Comparison of ENCODE assay signal across 14 cellular contexts in genomic region chr12:53961025-53961761, GRCh38. TPM values are rescaled to one million over a fixed set of nuclear protein-coding genes. Genes with fewer than 3 reads are reported as not detected.
A peak's percentile ranks its signal among the peaks of the same experiment; 100 is the strongest.
DNase-seq lines count a peak whose midpoint lies in the region; ATAC-seq and TF ChIP-seq lines count a peak whose summit lies in the region.
"Had no signal": no experiment of that assay in that cellular context is flagged by ENCODE, and none has a peak within 500 bp of the region (broad histone marks: within the 10 kb centered on the region; RNA-seq: fewer than 3 reads in every experiment).

No MANE protein-coding gene starts in this region.

- peaks cover 8% of the 10 kb centered on the region for H3K4me1 Mint-ChIP-seq in activated naive CD8-positive, alpha-beta T cell treated with anti-CD3 and anti-CD28 coated beads, Interleukin-2, amount 10 ng/mL, durations not matched to agents 7 days and 5 days
- peaks cover 17% of the 10 kb centered on the region for H3K4me1 Mint-ChIP-seq in activated naive CD8-positive, alpha-beta T cell treated with anti-CD3 and anti-CD28 coated beads, Interleukin-2, amount 50 U/mL, for 24 hours
- peaks cover 7% of the 10 kb centered on the region for H3K4me1 Mint-ChIP-seq in type B pancreatic cell (ENCODE audit: unreplicated experiment)

- no peak overlapping the region for H3K27ac ChIP-seq in substantia nigra (ENCODE audit: low read depth, low read length, poor library complexity, severe bottlenecking)
- H3K27ac ChIP-seq: neutrophil, tibial nerve had no signal

- no peak for ATAC-seq in activated naive CD8-positive, alpha-beta T cell treated with anti-CD3 and anti-CD28 coated beads, Interleukin-2, amount 10 ng/mL, durations not matched to agents 7 days and 5 days (ENCODE audit: low read depth)
- ATAC-seq in activated naive CD8-positive, alpha-beta T cell treated with anti-CD3 and anti-CD28 coated beads, Interleukin-2, amount 50 U/mL, for 24 hours = no peak

- TF ChIP-seq CTCF in type B pancreatic cell (conservative IDR thresholded peaks at IDR 0.05) = peak; percentile 46

- no peak overlapping the region for H3K27ac Mint-ChIP-seq in activated naive CD8-positive, alpha-beta T cell treated with anti-CD3 and anti-CD28 coated beads, Interleukin-2, amount 10 ng/mL, durations not matched to agents 7 days and 5 days
- H3K27ac Mint-ChIP-seq in activated naive CD8-positive, alpha-beta T cell treated with anti-CD3 and anti-CD28 coated beads, Interleukin-2, amount 50 U/mL, for 24 hours = no peak overlapping the region
- H3K27ac Mint-ChIP-seq in type B pancreatic cell = no peak overlapping the region

- H3K36me3 Mint-ChIP-seq in activated naive CD8-positive, alpha-beta T cell treated with anti-CD3 and anti-CD28 coated beads, Interleukin-2, amount 10 ng/mL, durations not matched to agents 7 days and 5 days = peaks cover 2% of the 10 kb centered on the region
- no peaks in the 10 kb centered on the region for H3K36me3 Mint-ChIP-seq in activated naive CD8-positive, alpha-beta T cell treated with anti-CD3 and anti-CD28 coated beads, Interleukin-2, amount 50 U/mL, for 24 hours (ENCODE audit: low read depth)
- H3K36me3 Mint-ChIP-seq in type B pancreatic cell = no peaks in the 10 kb centered on the region

- H3K9me3 Mint-ChIP-seq in activated naive CD8-positive, alpha-beta T cell treated with anti-CD3 and anti-CD28 coated beads, Interleukin-2, amount 10 ng/mL, durations not matched to agents 7 days and 5 days = no peaks in the 10 kb centered on the region
- no peaks in the 10 kb centered on the region for H3K9me3 Mint-ChIP-seq in activated naive CD8-positive, alpha-beta T cell treated with anti-CD3 and anti-CD28 coated beads, Interleukin-2, amount 50 U/mL, for 24 hours
- H3K9me3 Mint-ChIP-seq in type B pancreatic cell = no peaks in the 10 kb centered on the region

- DNase-seq in activated naive CD8-positive, alpha-beta T cell treated with anti-CD3 and anti-CD28 coated beads, Interleukin-2, amount 10 ng/mL, durations not matched to agents 7 days and 5 days = peak; percentile 42
- DNase-seq in activated naive CD8-positive, alpha-beta T cell treated with anti-CD3 and anti-CD28 coated beads, Interleukin-2, amount 50 U/mL, for 24 hours = no peak
- DNase-seq in iPS-NIHi11 (ENCODE audit: low spot score) = peak; percentile 51
- no peak for DNase-seq in type B pancreatic cell (ENCODE audit: extremely low spot score, unreplicated experiment)
- no peak for DNase-seq in substantia nigra (lab: John Stamatoyannopoulos, UW)
- no peak for DNase-seq in NCI-H1048 (lab: John Stamatoyannopoulos, UW)
- DNase-seq: 8988T; activated CD4-positive, alpha-beta T cell treated with anti-CD3 and anti-CD28 coated beads, Interleukin-2, amount 50 U/mL, for 48 hours; erythroblast; NCI-H1417; NCI-H446 treated with DMSO at 0.1 percent for 48 hours had no signal

- peaks cover 91% of the 10 kb centered on the region for H3K27me3 Mint-ChIP-seq in activated naive CD8-positive, alpha-beta T cell treated with anti-CD3 and anti-CD28 coated beads, Interleukin-2, amount 10 ng/mL, durations not matched to agents 7 days and 5 days
- H3K27me3 Mint-ChIP-seq in activated naive CD8-positive, alpha-beta T cell treated with anti-CD3 and anti-CD28 coated beads, Interleukin-2, amount 50 U/mL, for 24 hours = peaks cover 87% of the 10 kb centered on the region
- H3K27me3 Mint-ChIP-seq in type B pancreatic cell = peaks cover 99% of the 10 kb centered on the region

- POLR2A ChIA-PET in activated naive CD8-positive, alpha-beta T cell treated with anti-CD3 and anti-CD28 coated beads, Interleukin-2, amount 10 ng/mL, durations not matched to agents 7 days and 5 days (lab: Charles Lee) = no interaction called here

- no peak overlapping the region for H3K4me3 Mint-ChIP-seq in activated naive CD8-positive, alpha-beta T cell treated with anti-CD3 and anti-CD28 coated beads, Interleukin-2, amount 10 ng/mL, durations not matched to agents 7 days and 5 days
- H3K4me3 Mint-ChIP-seq in activated naive CD8-positive, alpha-beta T cell treated with anti-CD3 and anti-CD28 coated beads, Interleukin-2, amount 50 U/mL, for 24 hours = no peak overlapping the region
- no peak overlapping the region for H3K4me3 Mint-ChIP-seq in type B pancreatic cell

RNA-seq across cellular contexts. Expression of gene HOXC12, which starts 6.5 kb away (rescaled TPM):
- not detected for total RNA-seq in activated naive CD8-positive, alpha-beta T cell treated with anti-CD3 and anti-CD28 coated beads, Interleukin-2, amount 10 ng/mL, durations not matched to agents 7 days and 5 days
- not detected in 2 replicates for total RNA-seq in type B pancreatic cell (ENCODE audit: low replicate concordance)
- total RNA-seq: T-helper 2 cell treated with Interferon-gamma antibody and Interleukin-4, amounts not matched to agents 100 ng/mL and 5 ng/mL, for 36 hours had no signal

RNA-seq across cellular contexts. Expression of gene HOXC11, which starts 11.7 kb away (rescaled TPM):
- not detected for total RNA-seq in activated naive CD8-positive, alpha-beta T cell treated with anti-CD3 and anti-CD28 coated beads, Interleukin-2, amount 10 ng/mL, durations not matched to agents 7 days and 5 days
- 0.12 TPM in 1 of 2 replicates, not detected in the other for total RNA-seq in type B pancreatic cell (ENCODE audit: low replicate concordance)
- total RNA-seq: T-helper 2 cell treated with Interferon-gamma antibody and Interleukin-4, amounts not matched to agents 100 ng/mL and 5 ng/mL, for 36 hours had no signal

RNA-seq across cellular contexts. Expression of gene HOTAIR, which starts 13.6 kb away (rescaled TPM):
- total RNA-seq in activated naive CD8-positive, alpha-beta T cell treated with anti-CD3 and anti-CD28 coated beads, Interleukin-2, amount 10 ng/mL, durations not matched to agents 7 days and 5 days = not detected
- total RNA-seq in type B pancreatic cell (ENCODE audit: low replicate concordance) = not detected in 2 replicates
- total RNA-seq: T-helper 2 cell treated with Interferon-gamma antibody and Interleukin-4, amounts not matched to agents 100 ng/mL and 5 ng/mL, for 36 hours had no signal

RNA-seq across cellular contexts. Expression of gene HOXC13, which starts 22.6 kb away (rescaled TPM):
- total RNA-seq in activated naive CD8-positive, alpha-beta T cell treated with anti-CD3 and anti-CD28 coated beads, Interleukin-2, amount 10 ng/mL, durations not matched to agents 7 days and 5 days = not detected
- total RNA-seq in type B pancreatic cell (ENCODE audit: low replicate concordance) = 0.48 TPM in 1 of 2 replicates, not detected in the other
- total RNA-seq: T-helper 2 cell treated with Interferon-gamma antibody and Interleukin-4, amounts not matched to agents 100 ng/mL and 5 ng/mL, for 36 hours; tibial nerve had no signal

RNA-seq across cellular contexts. Expression of gene HOXC10, which starts 23.8 kb away (rescaled TPM):
- not detected for total RNA-seq in activated naive CD8-positive, alpha-beta T cell treated with anti-CD3 and anti-CD28 coated beads, Interleukin-2, amount 10 ng/mL, durations not matched to agents 7 days and 5 days
- not detected in 2 replicates for total RNA-seq in type B pancreatic cell (ENCODE audit: low replicate concordance)
- total RNA-seq: T-helper 2 cell treated with Interferon-gamma antibody and Interleukin-4, amounts not matched to agents 100 ng/mL and 5 ng/mL, for 36 hours had no signal

Comparison
In these comparisons a context has a peak if more than half of its experiments do, and no peak if none do; other contexts are left out.
1. DNase-seq: peak in activated naive CD8-positive, alpha-beta T cell treated with anti-CD3 and anti-CD28 coated beads, Interleukin-2, amount 10 ng/mL, durations not matched to agents 7 days and 5 days (single experiment) and iPS-NIHi11 (single experiment); none in activated naive CD8-positive, alpha-beta T cell treated with anti-CD3 and anti-CD28 coated beads, Interleukin-2, amount 50 U/mL, for 24 hours (single experiment), type B pancreatic cell (single experiment), substantia nigra (0 of 49) and NCI-H1048 (single experiment).